30 cellular contexts compared by ENCODE assay signal in the genomic region with DNA sequence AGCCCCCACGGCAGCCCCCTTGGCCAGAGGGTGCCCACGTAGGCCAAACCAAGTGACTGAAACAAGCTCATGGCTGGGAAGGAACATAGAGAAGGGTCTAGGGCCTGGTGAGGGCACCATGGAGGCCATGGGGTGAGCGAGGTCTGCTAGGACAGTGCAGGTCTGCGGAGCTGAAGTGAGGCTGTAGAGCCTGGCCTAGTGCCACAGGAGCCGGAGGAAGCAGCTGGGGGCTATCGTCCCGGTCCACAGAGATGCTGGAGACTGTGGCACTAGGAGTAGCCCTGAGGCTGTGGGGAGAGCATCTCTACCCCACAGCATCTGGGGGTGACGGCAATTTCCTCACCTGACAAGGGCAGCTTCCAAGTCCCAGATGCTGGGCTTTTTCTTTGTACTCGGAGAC.
"Had no signal": no experiment of that assay in that cellular context is flagged by ENCODE, and none has a peak within 500 bp of the region (broad histone marks: within the 10 kb centered on the region; RNA-seq: fewer than 3 reads in every experiment).

No MANE protein-coding gene starts in this region.

- H3K27me3 Mint-ChIP-seq: dendritic cell treated with granulocyte-macrophage colony-stimulating factor and Interleukin-4, amounts not matched to agents 40 ng/mL and 50 ng/mL, for 4 days had no signal

- DNase-seq: activated CD4-positive, alpha-beta memory T cell treated with anti-CD3 and anti-CD28 coated beads for 36 hours; activated CD4-positive, alpha-beta T cell treated with anti-CD3 and anti-CD28 coated beads for 36 hours; activated CD4-positive, alpha-beta T cell treated with anti-CD3 and anti-CD28 coated beads, Interleukin-2, amount 10 ng/mL, durations not matched to agents 24 days and 14 days; activated CD4-positive, CD25-positive, alpha-beta regulatory T cell; activated CD4-positive, CD25-positive, alpha-beta regulatory T cell treated with anti-CD3 and anti-CD28 coated beads, Interleukin-2, amount 50 U/mL, for 72 hours; activated CD8-positive, alpha-beta memory T cell treated with anti-CD3 and anti-CD28 coated beads, Interleukin-2, amount 10 ng/mL, durations not matched to agents 7 days and 5 days; activated CD8-positive, alpha-beta memory T cell treated with anti-CD3 and anti-CD28 coated beads, Interleukin-2, amount 50 U/mL, for 4 hours; activated CD8-positive, alpha-beta T cell treated with anti-CD3 and anti-CD28 coated beads, Interleukin-2, amount 10 ng/mL, durations not matched to agents 7 days and 5 days; activated effector memory CD4-positive, alpha-beta T cell treated with anti-CD3 and anti-CD28 coated beads, Interleukin-2, amount 50 U/mL, for 16 hours; activated naive CD4-positive, alpha-beta T cell; activated naive CD4-positive, alpha-beta T cell treated with anti-CD3 and anti-CD28 coated beads, Interleukin-2, amount 10 ng/mL, durations not matched to agents 7 days and 5 days; activated naive CD8-positive, alpha-beta T cell treated with anti-CD3 and anti-CD28 coated beads, Interleukin-2, amount 10 ng/mL, durations not matched to agents 7 days and 5 days; activated T-cell treated with anti-CD3 and anti-CD28 coated beads, Interleukin-2, amount 50 U/mL, for 1 hour; activated T-cell treated with anti-CD3 and anti-CD28 coated beads, Interleukin-2, amount 50 U/mL, for 48 hours; central memory CD4-positive, alpha-beta T cell; cerebellar nuclear complex; dorsolateral prefrontal cortex; effector memory CD4-positive, alpha-beta T cell; endodermal cell; foreskin fibroblast; T-helper 1 cell; T-helper 17 cell; T1000 had no signal

- H3K4me1 Mint-ChIP-seq: activated CD4-positive, alpha-beta T cell treated with anti-CD3 and anti-CD28 coated beads for 36 hours; activated CD4-positive, alpha-beta T cell treated with anti-CD3 and anti-CD28 coated beads, Interleukin-2, amount 10 ng/mL, durations not matched to agents 24 days and 14 days; activated CD8-positive, alpha-beta memory T cell treated with anti-CD3 and anti-CD28 coated beads, Interleukin-2, amount 10 ng/mL, durations not matched to agents 7 days and 5 days; activated naive CD4-positive, alpha-beta T cell treated with anti-CD3 and anti-CD28 coated beads, Interleukin-2, amount 10 ng/mL, durations not matched to agents 7 days and 5 days; activated naive CD8-positive, alpha-beta T cell treated with anti-CD3 and anti-CD28 coated beads, Interleukin-2, amount 10 ng/mL, durations not matched to agents 7 days and 5 days; brain; T-helper 17 cell had no signal

- H3K36me3 Mint-ChIP-seq: activated CD4-positive, alpha-beta memory T cell treated with anti-CD3 and anti-CD28 coated beads for 36 hours; activated CD8-positive, alpha-beta memory T cell treated with anti-CD3 and anti-CD28 coated beads, Interleukin-2, amount 10 ng/mL, durations not matched to agents 7 days and 5 days; activated naive CD4-positive, alpha-beta T cell treated with anti-CD3 and anti-CD28 coated beads, Interleukin-2, amount 10 ng/mL, durations not matched to agents 7 days and 5 days; activated naive CD4-positive, alpha-beta T cell treated with anti-CD3 and anti-CD28 coated beads, Interleukin-2, amount 50 U/mL, for 72 hours; activated naive CD8-positive, alpha-beta T cell treated with anti-CD3 and anti-CD28 coated beads, Interleukin-2, amount 10 ng/mL, durations not matched to agents 7 days and 5 days; brain had no signal

- ATAC-seq: activated CD4-positive, alpha-beta T cell treated with anti-CD3 and anti-CD28 coated beads for 36 hours; activated CD8-positive, alpha-beta memory T cell treated with anti-CD3 and anti-CD28 coated beads, Interleukin-2, amount 10 ng/mL, durations not matched to agents 7 days and 5 days; activated CD8-positive, alpha-beta T cell treated with anti-CD3 and anti-CD28 coated beads, Interleukin-2, amount 10 ng/mL, durations not matched to agents 7 days and 5 days; activated naive CD4-positive, alpha-beta T cell treated with anti-CD3 and anti-CD28 coated beads, Interleukin-2, amount 50 U/mL, for 72 hours; esophagus mucosa; T-helper 17 cell had no signal

- H3K4me3 Mint-ChIP-seq: activated CD4-positive, alpha-beta memory T cell treated with anti-CD3 and anti-CD28 coated beads for 36 hours; activated CD4-positive, alpha-beta T cell treated with anti-CD3 and anti-CD28 coated beads for 36 hours; activated CD4-positive, alpha-beta T cell treated with anti-CD3 and anti-CD28 coated beads, Interleukin-2, amount 10 ng/mL, durations not matched to agents 24 days and 14 days; activated CD8-positive, alpha-beta memory T cell treated with anti-CD3 and anti-CD28 coated beads, Interleukin-2, amount 10 ng/mL, durations not matched to agents 7 days and 5 days; activated CD8-positive, alpha-beta T cell treated with anti-CD3 and anti-CD28 coated beads, Interleukin-2, amount 10 ng/mL, durations not matched to agents 7 days and 5 days; activated naive CD4-positive, alpha-beta T cell treated with anti-CD3 and anti-CD28 coated beads, Interleukin-2, amount 10 ng/mL, durations not matched to agents 7 days and 5 days; activated naive CD8-positive, alpha-beta T cell treated with anti-CD3 and anti-CD28 coated beads, Interleukin-2, amount 10 ng/mL, durations not matched to agents 7 days and 5 days; activated T-helper 1 cell treated with anti-CD3 and anti-CD28 coated beads, Interleukin-12 subunit alpha, Interleukin-12 subunit beta, Interleukin-2, Interleukin-4 antibody, amounts not matched to agents 30 ng/mL and 10 ng/mL and 1 ng/mL, durations not matched to agents 14 hours and 24 hours and 36 hours; brain; dendritic cell treated with granulocyte-macrophage colony-stimulating factor and Interleukin-4, amounts not matched to agents 40 ng/mL and 50 ng/mL, for 4 days; endodermal cell; T-helper 17 cell; T-helper 2 cell treated with Interferon-gamma antibody and Interleukin-4, amounts not matched to agents 5 μg/mL and 100 μg/mL, for 36 hours had no signal

- H3K27ac Mint-ChIP-seq: activated CD4-positive, alpha-beta memory T cell treated with anti-CD3 and anti-CD28 coated beads for 36 hours; activated CD4-positive, alpha-beta T cell treated with anti-CD3 and anti-CD28 coated beads for 36 hours; activated CD4-positive, alpha-beta T cell treated with anti-CD3 and anti-CD28 coated beads, Interleukin-2, amount 10 ng/mL, durations not matched to agents 24 days and 14 days; activated CD8-positive, alpha-beta memory T cell treated with anti-CD3 and anti-CD28 coated beads, Interleukin-2, amount 10 ng/mL, durations not matched to agents 7 days and 5 days; activated CD8-positive, alpha-beta T cell treated with anti-CD3 and anti-CD28 coated beads, Interleukin-2, amount 10 ng/mL, durations not matched to agents 7 days and 5 days; activated naive CD4-positive, alpha-beta T cell treated with anti-CD3 and anti-CD28 coated beads, Interleukin-2, amount 10 ng/mL, durations not matched to agents 7 days and 5 days; activated naive CD4-positive, alpha-beta T cell treated with anti-CD3 and anti-CD28 coated beads, Interleukin-2, amount 50 U/mL, for 72 hours; activated naive CD8-positive, alpha-beta T cell treated with anti-CD3 and anti-CD28 coated beads, Interleukin-2, amount 10 ng/mL, durations not matched to agents 7 days and 5 days; activated T-helper 1 cell treated with anti-CD3 and anti-CD28 coated beads, Interleukin-12 subunit alpha, Interleukin-12 subunit beta, Interleukin-2, Interleukin-4 antibody, amounts not matched to agents 30 ng/mL and 10 ng/mL and 1 ng/mL, durations not matched to agents 14 hours and 24 hours and 36 hours; activated T-helper 2 cell treated with anti-CD3 and anti-CD28 coated beads, Interferon-gamma antibody, Interleukin-2, Interleukin-4, amounts not matched to agents 10 μg/mL and 5 μg/mL and 100 μg/mL, durations not matched to agents 14 hours and 24 hours and 36 hours; brain; dendritic cell treated with granulocyte-macrophage colony-stimulating factor and Interleukin-4, amounts not matched to agents 40 ng/mL and 50 ng/mL, for 4 days; endodermal cell; T-helper 17 cell; T-helper 2 cell treated with Interferon-gamma antibody and Interleukin-4, amounts not matched to agents 5 μg/mL and 100 μg/mL, for 36 hours had no signal

- H3K9me3 Mint-ChIP-seq: activated CD4-positive, alpha-beta memory T cell treated with anti-CD3 and anti-CD28 coated beads for 36 hours; activated CD4-positive, alpha-beta T cell treated with anti-CD3 and anti-CD28 coated beads, Interleukin-2, amount 10 ng/mL, durations not matched to agents 24 days and 14 days; activated naive CD4-positive, alpha-beta T cell treated with anti-CD3 and anti-CD28 coated beads, Interleukin-2, amount 10 ng/mL, durations not matched to agents 7 days and 5 days; activated naive CD4-positive, alpha-beta T cell treated with anti-CD3 and anti-CD28 coated beads, Interleukin-2, amount 50 U/mL, for 72 hours; activated naive CD8-positive, alpha-beta T cell treated with anti-CD3 and anti-CD28 coated beads, Interleukin-2, amount 10 ng/mL, durations not matched to agents 7 days and 5 days; activated T-helper 1 cell treated with anti-CD3 and anti-CD28 coated beads, Interleukin-12 subunit alpha, Interleukin-12 subunit beta, Interleukin-2, Interleukin-4 antibody, amounts not matched to agents 30 ng/mL and 10 ng/mL and 1 ng/mL, durations not matched to agents 14 hours and 24 hours and 36 hours; activated T-helper 2 cell treated with anti-CD3 and anti-CD28 coated beads, Interferon-gamma antibody, Interleukin-2, Interleukin-4, amounts not matched to agents 10 μg/mL and 5 μg/mL and 100 μg/mL, durations not matched to agents 14 hours and 24 hours and 36 hours; brain; dendritic cell treated with granulocyte-macrophage colony-stimulating factor and Interleukin-4, amounts not matched to agents 40 ng/mL and 50 ng/mL, for 4 days; T-helper 2 cell treated with Interferon-gamma antibody and Interleukin-4, amounts not matched to agents 5 μg/mL and 100 μg/mL, for 36 hours had no signal
